In genomic region chr9:21070171-21070571, GRCh38 we compare ENCODE assay signal across 9 cellular contexts. TPM values are rescaled to one million over a fixed set of nuclear protein-coding genes. Genes with fewer than 3 reads are reported as not detected.
DNase-seq lines count a peak whose midpoint lies in the region; ATAC-seq and TF ChIP-seq lines count a peak whose summit lies in the region.
"Had no signal": no experiment of that assay in that cellular context is flagged by ENCODE, and none has a peak within 500 bp of the region (broad histone marks: within the 10 kb centered on the region; RNA-seq: fewer than 3 reads in every experiment).

No MANE protein-coding gene starts in this region.

- ATAC-seq in GM19397 (IDR thresholded peaks at IDR 0.05; ENCODE audit: unreplicated experiment) = no peak

- H3K27me3 Mint-ChIP-seq in progenitor cell of endocrine pancreas = no peaks in the 10 kb centered on the region
- H3K27me3 Mint-ChIP-seq: activated naive CD8-positive, alpha-beta T cell had no signal

- H3K9me3 Mint-ChIP-seq in progenitor cell of endocrine pancreas (ENCODE audit: low read depth) = peaks cover 4% of the 10 kb centered on the region

- no peaks in the 10 kb centered on the region for H3K36me3 Mint-ChIP-seq in progenitor cell of endocrine pancreas (ENCODE audit: insufficient read depth)

- no peak overlapping the region for H3K4me3 Mint-ChIP-seq in progenitor cell of endocrine pancreas (ENCODE audit: low read depth)
- H3K4me3 Mint-ChIP-seq: activated naive CD8-positive, alpha-beta T cell had no signal

- H3K27ac Mint-ChIP-seq in progenitor cell of endocrine pancreas = no peak overlapping the region
- H3K27ac Mint-ChIP-seq: activated naive CD8-positive, alpha-beta T cell had no signal

- peak; percentile 32 for TF ChIP-seq CTCF in progenitor cell of endocrine pancreas (IDR thresholded peaks at IDR 0.05; ENCODE audit: unreplicated experiment)

- DNase-seq in GDM1 (lab: John Stamatoyannopoulos, UW) = peak; percentile 58
- DNase-seq in SK-MEL-5 (ENCODE audit: low read depth, low spot score) = peak; percentile 40
- DNase-seq in glomerular endothelial cell (ENCODE audit: extremely low read depth, low read depth, low spot score) = peak; percentile 92
- no peak for DNase-seq in progenitor cell of endocrine pancreas (ENCODE audit: low spot score, unreplicated experiment)
- no peak for DNase-seq in activated T-cell treated with anti-CD3 and anti-CD28 coated beads, Interleukin-2, amount 50 U/mL, for 48 hours
- no peak for DNase-seq in stimulated activated CD4-positive, alpha-beta T cell treated with anti-CD3 and anti-CD28 coated beads, Interleukin-1b, Interleukin-23, amount 100 ng/mL, for 48 hours
- DNase-seq in DMS79 treated with DMSO at 0.1 percent for 48 hours (lab: John Stamatoyannopoulos, UW) = no peak

- H3K4me1 Mint-ChIP-seq in progenitor cell of endocrine pancreas (ENCODE audit: low read depth) = peaks cover 9% of the 10 kb centered on the region

- in situ Hi-C loops in SK-MEL-5 (cut with HindIII; ENCODE audit: low pct_unique_long_range_greater_than_20kb, low sequenced_read_pairs) = no loop called here

RNA-seq across cellular contexts. Expression of gene IFNB1, which starts 7.6 kb away (rescaled TPM):
- total RNA-seq in SK-MEL-5 (2014; rRNA removed; shearing (Covaris generic)) = not detected in 2 replicates
- not detected in 2 replicates for polyA plus RNA-seq in SK-MEL-5 (2015; cell fraction: cytosol; rRNA removed)
- not detected in 2 replicates for polyA plus RNA-seq in SK-MEL-5 (2015; cell fraction: nucleus; rRNA removed)
- total RNA-seq in glomerular endothelial cell (not detected in 2 replicates), progenitor cell of endocrine pancreas (not detected in 2 replicates)

RNA-seq across cellular contexts. Expression of gene HACD4, which starts 38.7 kb away (rescaled TPM):
- total RNA-seq in SK-MEL-5 (2014; rRNA removed; shearing (Covaris generic)) = 1.1 and 1.4 TPM in 2 replicates
- 0.61 and 0.98 TPM in 2 replicates for polyA plus RNA-seq in SK-MEL-5 (2015; cell fraction: cytosol; rRNA removed)
- polyA plus RNA-seq in SK-MEL-5 (2015; cell fraction: nucleus; rRNA removed) = 0.07 and 0.63 TPM in 2 replicates
- total RNA-seq in glomerular endothelial cell (2.0 and 2.8 TPM in 2 replicates), progenitor cell of endocrine pancreas (0.72 and 0.80 TPM in 2 replicates)

Comparison
In these comparisons a context has a peak if more than half of its experiments do, and no peak if none do; other contexts are left out.
1. DNase-seq: peak in GDM1 (single experiment), SK-MEL-5 (single experiment) and glomerular endothelial cell (single experiment); none in progenitor cell of endocrine pancreas (single experiment), activated T-cell treated with anti-CD3 and anti-CD28 coated beads, Interleukin-2, amount 50 U/mL, for 48 hours (0 of 2), stimulated activated CD4-positive, alpha-beta T cell treated with anti-CD3 and anti-CD28 coated beads, Interleukin-1b, Interleukin-23, amount 100 ng/mL, for 48 hours (single experiment) and DMS79 treated with DMSO at 0.1 percent for 48 hours (single experiment).